In the genomic region with DNA sequence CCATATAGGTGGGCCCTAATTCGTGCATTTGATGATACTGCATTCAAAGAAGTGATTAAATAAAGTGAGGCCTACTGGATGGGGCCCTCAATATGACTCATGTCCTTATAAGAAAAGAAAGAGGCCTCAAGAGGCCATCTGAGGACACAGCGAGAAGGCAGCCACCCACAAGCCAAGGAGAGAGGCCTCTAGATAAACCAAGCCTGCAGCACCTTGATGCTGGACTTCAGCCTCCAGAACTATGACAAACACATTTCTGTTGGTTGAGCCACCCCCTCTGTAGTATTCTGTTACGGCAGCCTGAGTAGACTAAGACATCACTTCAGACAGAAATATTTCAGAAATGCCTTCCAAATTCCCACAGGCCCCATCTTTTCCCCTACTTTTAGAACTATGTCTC, we compare ENCODE assay signal across 24 cellular contexts.
"Had no signal": no experiment of that assay in that cellular context is flagged by ENCODE, and none has a peak within 500 bp of the region (broad histone marks: within the 10 kb centered on the region; RNA-seq: fewer than 3 reads in every experiment).

No MANE protein-coding gene starts in this region.

- DNase-seq: activated CD4-positive, alpha-beta T cell treated with anti-CD3 and anti-CD28 coated beads for 1 hour; activated CD4-positive, alpha-beta T cell treated with anti-CD3 and anti-CD28 coated beads, Interleukin-2, amount 50 U/mL, for 4 hours; activated gamma-delta T cell; activated naive CD4-positive, alpha-beta T cell treated with anti-CD3 and anti-CD28 coated beads, Interleukin-2, amount 50 U/mL, for 16 hours; activated T-cell treated with anti-CD3 and anti-CD28 coated beads, Interleukin-2, amount 50 U/mL, for 72 hours; aorta; effector memory CD8-positive, alpha-beta T cell; hippocampal formation; kidney glomerular epithelial cell; left ventricle myocardium superior; stimulated activated CD4-positive, alpha-beta T cell treated with anti-CD3 and anti-CD28 coated beads, Interleukin-12 subunit alpha, Interleukin-12 subunit beta, amount 100 ng/mL, for 4 hours; stimulated activated CD4-positive, alpha-beta T cell treated with anti-CD3 and anti-CD28 coated beads, Interleukin-4, amount 100 ng/mL, for 4 hours; stomach; T-helper 9 cell; uterus had no signal

- H3K36me3 ChIP-seq: prostate gland, stomach, suprapubic skin, tibial nerve, uterus had no signal

- H3K27me3 Mint-ChIP-seq: central memory CD8-positive, alpha-beta T cell had no signal

- ATAC-seq: activated T-cell treated with anti-CD3 and anti-CD28 coated beads, Interleukin-2, amount 50 U/mL, for 72 hours; effector memory CD8-positive, alpha-beta T cell; esophagus mucosa; left ventricle myocardium superior; natural killer cell treated with Interleukin-12 subunit alpha and Interleukin-12 subunit beta and Interleukin-15 and Interleukin-18, amount 100 ng/mL, for 72 hours had no signal

- H3K4me3 Mint-ChIP-seq: activated T-cell treated with anti-CD3 and anti-CD28 coated beads, Interleukin-2, amount 50 U/mL, for 72 hours; central memory CD8-positive, alpha-beta T cell; effector memory CD8-positive, alpha-beta T cell; natural killer cell treated with Interleukin-12 subunit alpha and Interleukin-12 subunit beta and Interleukin-15 and Interleukin-18, amount 100 ng/mL, for 72 hours had no signal

- H3K27me3 ChIP-seq: stomach, suprapubic skin, tibial nerve, uterus had no signal

- H3K4me1 Mint-ChIP-seq: central memory CD8-positive, alpha-beta T cell had no signal

- H3K4me3 ChIP-seq: prostate gland, stomach, suprapubic skin, tibial nerve, uterus had no signal

- H3K36me3 Mint-ChIP-seq: natural killer cell treated with Interleukin-12 subunit alpha and Interleukin-12 subunit beta and Interleukin-15 and Interleukin-18, amount 100 ng/mL, for 72 hours had no signal

- H3K27ac Mint-ChIP-seq: activated T-cell treated with anti-CD3 and anti-CD28 coated beads, Interleukin-2, amount 50 U/mL, for 72 hours; effector memory CD8-positive, alpha-beta T cell; natural killer cell treated with Interleukin-12 subunit alpha and Interleukin-12 subunit beta and Interleukin-15 and Interleukin-18, amount 100 ng/mL, for 72 hours had no signal

- H3K4me1 ChIP-seq: prostate gland, stomach, tibial nerve, uterus had no signal

- FAIRE-seq: colon, endothelial cell of umbilical vein, frontal cortex had no signal

- H3K9me3 ChIP-seq: prostate gland, stomach, suprapubic skin, tibial nerve, uterus had no signal

- H3K9me3 Mint-ChIP-seq: activated T-cell treated with anti-CD3 and anti-CD28 coated beads, Interleukin-2, amount 50 U/mL, for 72 hours; central memory CD8-positive, alpha-beta T cell; effector memory CD8-positive, alpha-beta T cell; natural killer cell treated with Interleukin-12 subunit alpha and Interleukin-12 subunit beta and Interleukin-15 and Interleukin-18, amount 100 ng/mL, for 72 hours had no signal

- H3K27ac ChIP-seq: prostate gland, stomach, suprapubic skin, tibial nerve, uterus had no signal
